In the genomic region with DNA sequence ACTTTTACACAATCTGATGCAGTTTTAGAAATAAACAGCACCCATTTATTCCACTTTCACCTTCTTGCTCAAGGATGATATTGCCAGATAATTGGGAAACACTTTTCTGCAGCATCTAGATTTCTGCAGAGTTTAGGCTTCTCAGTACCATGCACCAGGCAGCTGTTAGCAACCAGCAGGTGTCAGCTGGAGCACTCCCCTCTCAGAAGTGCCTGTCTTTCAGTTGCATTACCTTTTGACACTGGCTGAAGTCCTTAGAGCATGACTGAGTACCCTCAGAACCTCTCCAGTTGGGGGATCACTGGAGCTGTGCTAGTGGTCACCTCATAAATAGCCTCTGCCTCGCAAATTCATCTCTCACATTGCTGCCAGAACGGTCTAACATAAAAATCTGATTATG, we compare ENCODE assay signal across 13 cellular contexts.
DNase-seq lines count a peak whose midpoint lies in the region; ATAC-seq and TF ChIP-seq lines count a peak whose summit lies in the region.
"Had no signal": no experiment of that assay in that cellular context is flagged by ENCODE, and none has a peak within 500 bp of the region (broad histone marks: within the 10 kb centered on the region; RNA-seq: fewer than 3 reads in every experiment).

No MANE protein-coding gene starts in this region.

- H3K36me3 Mint-ChIP-seq in T-helper 17 cell (ENCODE audit: low read depth) = peaks cover 2% of the 10 kb centered on the region

- no peaks in the 10 kb centered on the region for H3K9me3 ChIP-seq in T-helper 17 cell (ENCODE audit: control insufficient read depth, low read length, poor library complexity, severe bottlenecking)
- H3K9me3 ChIP-seq: HAP-1, pancreas had no signal

- ATAC-seq in GM21786 (IDR thresholded peaks at IDR 0.05; ENCODE audit: unreplicated experiment) (peak; percentile 52), left lobe of liver (peak; percentile 67), T-helper 17 cell (no peak)
- ATAC-seq: pancreas had no signal

- peaks cover 66% of the 10 kb centered on the region for H3K27me3 Mint-ChIP-seq in T-helper 17 cell

- DNase-seq in GM13977 (ENCODE audit: low spot score) (peak; percentile 19), NCI-H510A (lab: John Stamatoyannopoulos, UW) (peak; percentile 84), left lobe of liver (ENCODE audit: low spot score) (no peak), kidney glomerular epithelial cell (lab: John Stamatoyannopoulos, UW) (no peak), T-helper 17 cell (no peak)
- DNase-seq in stimulated activated CD4-positive, alpha-beta T cell treated with anti-CD3 and anti-CD28 coated beads, Interleukin-2, amount 100 ng/mL, for 48 hours = no peak
- DNase-seq: activated CD4-positive, alpha-beta T cell treated with anti-CD3 and anti-CD28 coated beads, Interleukin-2, amount 50 U/mL, for 48 hours; activated naive CD4-positive, alpha-beta T cell treated with anti-CD3 and anti-CD28 coated beads for 36 hours; hippocampal formation; pancreas; stimulated activated naive CD4-positive, alpha-beta T cell treated with Interleukin-2 at 50 U/mL for 16 hours had no signal

- no peak overlapping the region for H3K4me3 Mint-ChIP-seq in T-helper 17 cell
- H3K4me3 Mint-ChIP-seq: activated naive CD4-positive, alpha-beta T cell treated with anti-CD3 and anti-CD28 coated beads for 36 hours had no signal

- peak; percentile 34 for TF ChIP-seq CTCF in GM13977 (IDR thresholded peaks at IDR 0.05; ENCODE audit: extremely low read depth, insufficient read depth, missing control alignments)

- no peaks in the 10 kb centered on the region for H3K4me1 Mint-ChIP-seq in T-helper 17 cell

- in situ Hi-C loops in GM13977 (cut with MboI; ENCODE audit: low pct_unique_long_range_greater_than_20kb, low sequenced_read_pairs, unreplicated experiment) = no loop called here

- H3K27ac Mint-ChIP-seq in T-helper 17 cell = no peak overlapping the region
- H3K27ac Mint-ChIP-seq: activated naive CD4-positive, alpha-beta T cell treated with anti-CD3 and anti-CD28 coated beads for 36 hours had no signal

Comparison
In these comparisons a context has a peak if more than half of its experiments do, and no peak if none do; other contexts are left out.
1. DNase-seq: peak in GM13977 (single experiment) and NCI-H510A (single experiment); none in left lobe of liver (single experiment), kidney glomerular epithelial cell (single experiment), T-helper 17 cell (0 of 3) and stimulated activated CD4-positive, alpha-beta T cell treated with anti-CD3 and anti-CD28 coated beads, Interleukin-2, amount 100 ng/mL, for 48 hours (0 of 2).